21 cellular contexts compared by ENCODE assay signal in the genomic region with DNA sequence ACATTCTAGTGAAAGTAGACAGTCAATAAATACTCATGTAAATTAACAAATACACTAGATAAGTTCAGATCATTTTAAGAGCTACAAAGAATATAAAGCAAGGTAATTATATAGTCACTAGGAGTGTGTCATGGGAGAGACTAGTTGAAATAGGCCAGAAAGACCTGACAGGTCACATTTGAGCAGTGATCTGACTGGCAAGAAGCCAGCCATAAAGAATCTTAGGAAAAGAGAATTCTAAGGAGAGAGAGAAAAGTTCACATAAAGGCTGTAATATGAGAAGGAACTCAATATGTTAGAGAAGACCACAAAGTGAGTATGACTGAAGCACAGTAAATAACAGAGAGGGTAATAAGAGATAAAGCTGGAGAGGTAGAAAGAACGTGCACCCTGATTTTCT. TPM values are rescaled to one million over a fixed set of nuclear protein-coding genes. Genes with fewer than 3 reads are reported as not detected.
"Had no signal": no experiment of that assay in that cellular context is flagged by ENCODE, and none has a peak within 500 bp of the region (broad histone marks: within the 10 kb centered on the region; RNA-seq: fewer than 3 reads in every experiment).

No MANE protein-coding gene starts in this region.

- DNase-seq: activated CD4-positive, alpha-beta T cell treated with anti-CD3 and anti-CD28 coated beads, Interleukin-2, amount 50 U/mL, for 48 hours; activated CD4-positive, CD25-positive, alpha-beta regulatory T cell treated with anti-CD3 and anti-CD28 coated beads, Interleukin-2, amount 50 U/mL, for 72 hours; activated gamma-delta T cell treated with Interleukin-2 at 50 U/mL for 16 hours; activated T-cell treated with anti-CD3 and anti-CD28 coated beads for 4 hours; adrenal gland; endodermal cell; hypothalamus; nephron progenitor cell; nucleus accumbens; stimulated activated CD4-positive, alpha-beta T cell treated with anti-CD3 and anti-CD28 coated beads, Interleukin-12 subunit alpha, Interleukin-12 subunit beta, amount 100 ng/mL, for 4 hours; stimulated activated CD4-positive, alpha-beta T cell treated with anti-CD3 and anti-CD28 coated beads, Interleukin-1b, Interleukin-23, amount 100 ng/mL, for 48 hours; stimulated activated CD8-positive, alpha-beta memory T cell treated with anti-CD3 and anti-CD28 coated beads, Interleukin-4, amount 100 ng/mL, for 48 hours; stimulated activated naive CD4-positive, alpha-beta T cell; thyroid gland had no signal

- H3K9me3 Mint-ChIP-seq: activated T-helper 1 cell treated with anti-CD3 and anti-CD28 coated beads, Interleukin-12 subunit alpha, Interleukin-12 subunit beta, Interleukin-2, Interleukin-4 antibody, amounts not matched to agents 30 ng/mL and 10 ng/mL and 1 ng/mL, durations not matched to agents 14 hours and 24 hours and 36 hours; endodermal cell; nephron progenitor cell; T-helper 1 cell treated with Interleukin-12 subunit alpha and Interleukin-12 subunit beta and Interleukin-4 antibody, amounts not matched to agents 30 μg/mL and 1 μg/mL, for 36 hours had no signal

- H3K36me3 Mint-ChIP-seq: activated naive CD4-positive, alpha-beta T cell treated with anti-CD3 and anti-CD28 coated beads, Interleukin-2, amount 50 U/mL, for 72 hours had no signal

- H3K4me3 ChIP-seq: adrenal gland, lung, thyroid gland had no signal

- H3K27ac Mint-ChIP-seq: activated naive CD4-positive, alpha-beta T cell treated with anti-CD3 and anti-CD28 coated beads, Interleukin-2, amount 50 U/mL, for 72 hours; activated T-helper 1 cell treated with anti-CD3 and anti-CD28 coated beads, Interleukin-12 subunit alpha, Interleukin-12 subunit beta, Interleukin-2, Interleukin-4 antibody, amounts not matched to agents 30 ng/mL and 10 ng/mL and 1 ng/mL, durations not matched to agents 14 hours and 24 hours and 36 hours; endodermal cell; nephron progenitor cell; T-helper 1 cell treated with Interleukin-12 subunit alpha and Interleukin-12 subunit beta and Interleukin-4 antibody, amounts not matched to agents 30 μg/mL and 1 μg/mL, for 36 hours had no signal

- H3K4me3 Mint-ChIP-seq: activated T-helper 1 cell treated with anti-CD3 and anti-CD28 coated beads, Interleukin-12 subunit alpha, Interleukin-12 subunit beta, Interleukin-2, Interleukin-4 antibody, amounts not matched to agents 30 ng/mL and 10 ng/mL and 1 ng/mL, durations not matched to agents 14 hours and 24 hours and 36 hours; endodermal cell; nephron progenitor cell; T-helper 1 cell treated with Interleukin-12 subunit alpha and Interleukin-12 subunit beta and Interleukin-4 antibody, amounts not matched to agents 30 μg/mL and 1 μg/mL, for 36 hours had no signal

RNA-seq across cellular contexts. Expression of a gene that starts 31.2 kb away (rescaled TPM):
- total RNA-seq: activated naive CD4-positive, alpha-beta T cell treated with anti-CD3 and anti-CD28 coated beads, Interleukin-2, amount 50 U/mL, for 72 hours; activated T-helper 1 cell treated with anti-CD3 and anti-CD28 coated beads, Interleukin-12 subunit alpha, Interleukin-12 subunit beta, Interleukin-2, Interleukin-4 antibody, amounts not matched to agents 30 ng/mL and 10 ng/mL and 1 ng/mL, durations not matched to agents 14 hours and 24 hours and 36 hours; epithelial cell of proximal tubule; subcutaneous adipose tissue had no signal

RNA-seq across cellular contexts. Expression of a gene that starts 53.4 kb away (rescaled TPM):
- total RNA-seq: activated naive CD4-positive, alpha-beta T cell treated with anti-CD3 and anti-CD28 coated beads, Interleukin-2, amount 50 U/mL, for 72 hours; activated T-helper 1 cell treated with anti-CD3 and anti-CD28 coated beads, Interleukin-12 subunit alpha, Interleukin-12 subunit beta, Interleukin-2, Interleukin-4 antibody, amounts not matched to agents 30 ng/mL and 10 ng/mL and 1 ng/mL, durations not matched to agents 14 hours and 24 hours and 36 hours; epithelial cell of proximal tubule; subcutaneous adipose tissue had no signal
- polyA plus RNA-seq: lung, urinary bladder had no signal
